In the genomic region with DNA sequence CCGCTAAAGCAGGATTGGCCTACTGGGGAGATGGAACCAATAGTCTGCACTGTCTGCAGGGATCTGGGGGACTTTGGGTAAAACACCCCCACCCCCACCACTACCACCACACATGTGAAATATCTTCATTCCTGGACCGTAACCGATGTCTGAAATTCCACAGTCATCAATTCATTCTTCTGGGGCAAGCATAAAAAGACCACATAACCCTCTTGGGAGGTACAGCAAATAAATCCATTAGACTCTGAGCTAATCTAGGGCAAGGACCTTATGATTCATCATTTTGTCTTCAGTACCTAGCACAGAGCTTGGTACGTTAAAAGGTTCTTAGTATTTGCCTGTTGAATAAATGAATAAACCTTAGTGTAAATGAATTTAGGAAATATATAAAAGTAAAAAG, we compare ENCODE assay signal across 31 cellular contexts.
"Had no signal": no experiment of that assay in that cellular context is flagged by ENCODE, and none has a peak within 500 bp of the region (broad histone marks: within the 10 kb centered on the region; RNA-seq: fewer than 3 reads in every experiment).

No MANE protein-coding gene starts in this region.

- H3K27me3 ChIP-seq: adrenal gland, breast epithelium, neutrophil, vagina had no signal

- H3K4me1 Mint-ChIP-seq: activated CD4-positive, alpha-beta T cell treated with anti-CD3 and anti-CD28 coated beads for 36 hours; activated naive CD8-positive, alpha-beta T cell treated with anti-CD3 and anti-CD28 coated beads for 36 hours; central memory CD8-positive, alpha-beta T cell; naive B cell; nephron progenitor cell; stimulated activated effector memory CD8-positive, alpha-beta T cell treated with anti-CD3 and anti-CD28 coated beads, Interleukin-12 subunit alpha, Interleukin-12 subunit beta, amount 100 ng/mL, for 72 hours; T-cell had no signal

- ATAC-seq: activated CD4-positive, alpha-beta T cell treated with anti-CD3 and anti-CD28 coated beads for 36 hours; activated CD8-positive, alpha-beta memory T cell treated with anti-CD3 and anti-CD28 coated beads, Interleukin-2, amount 10 ng/mL, durations not matched to agents 7 days and 5 days; activated CD8-positive, alpha-beta T cell treated with anti-CD3 and anti-CD28 coated beads, Interleukin-2, amount 10 ng/mL, durations not matched to agents 7 days and 5 days; activated T-cell treated with anti-CD3 and anti-CD28 coated beads, Interleukin-2, amount 50 U/mL, for 72 hours; esophagus mucosa; left cardiac atrium; psoas muscle; right cardiac atrium; stimulated activated effector memory CD8-positive, alpha-beta T cell treated with anti-CD3 and anti-CD28 coated beads, Interleukin-12 subunit alpha, Interleukin-12 subunit beta, amount 100 ng/mL, for 72 hours; T-cell had no signal

- H3K79me2 ChIP-seq: parathyroid adenoma had no signal

- H3K27ac ChIP-seq: adrenal gland, breast epithelium, neutrophil, parathyroid adenoma, psoas muscle, thoracic aorta, vagina had no signal

- H3K9me3 ChIP-seq: adrenal gland, breast epithelium, neutrophil, psoas muscle, thoracic aorta, vagina had no signal

- H3K27ac Mint-ChIP-seq: activated CD4-positive, alpha-beta T cell treated with anti-CD3 and anti-CD28 coated beads for 36 hours; activated CD8-positive, alpha-beta memory T cell treated with anti-CD3 and anti-CD28 coated beads, Interleukin-2, amount 10 ng/mL, durations not matched to agents 7 days and 5 days; activated CD8-positive, alpha-beta T cell treated with anti-CD3 and anti-CD28 coated beads, Interleukin-2, amount 10 ng/mL, durations not matched to agents 7 days and 5 days; activated naive CD4-positive, alpha-beta T cell treated with anti-CD3 and anti-CD28 coated beads for 36 hours; activated naive CD8-positive, alpha-beta T cell treated with anti-CD3 and anti-CD28 coated beads for 36 hours; activated T-cell treated with anti-CD3 and anti-CD28 coated beads, Interleukin-2, amount 50 U/mL, for 72 hours; dendritic cell treated with granulocyte-macrophage colony-stimulating factor and Interleukin-4, amounts not matched to agents 40 ng/mL and 50 ng/mL, for 4 days; endodermal cell; naive B cell; nephron progenitor cell; stimulated activated effector memory CD8-positive, alpha-beta T cell treated with anti-CD3 and anti-CD28 coated beads, Interleukin-12 subunit alpha, Interleukin-12 subunit beta, amount 100 ng/mL, for 72 hours; stimulated activated naive CD8-positive, alpha-beta T cell treated with anti-CD3 and anti-CD28 coated beads, Interleukin-15, Interleukin-2, amounts not matched to agents 100 ng/mL and 50 ng/mL, for 24 hours; T-cell; T-helper 2 cell treated with Interferon-gamma antibody and Interleukin-4, amounts not matched to agents 5 μg/mL and 100 μg/mL, for 36 hours; type B pancreatic cell had no signal

- H3K9me3 Mint-ChIP-seq: stimulated activated naive CD8-positive, alpha-beta T cell treated with anti-CD3 and anti-CD28 coated beads, Interleukin-15, Interleukin-2, amounts not matched to agents 100 ng/mL and 50 ng/mL, for 24 hours had no signal

- H3K36me3 ChIP-seq: adrenal gland, breast epithelium, neutrophil, thoracic aorta, vagina had no signal

- DNase-seq: activated CD4-positive, alpha-beta T cell treated with anti-CD3 and anti-CD28 coated beads for 36 hours; activated CD4-positive, CD25-positive, alpha-beta regulatory T cell; activated CD8-positive, alpha-beta memory T cell treated with anti-CD3 and anti-CD28 coated beads, Interleukin-2, amount 10 ng/mL, durations not matched to agents 7 days and 5 days; activated CD8-positive, alpha-beta T cell treated with anti-CD3 and anti-CD28 coated beads, Interleukin-2, amount 10 ng/mL, durations not matched to agents 7 days and 5 days; activated naive CD4-positive, alpha-beta T cell treated with anti-CD3 and anti-CD28 coated beads for 36 hours; activated naive CD8-positive, alpha-beta T cell treated with anti-CD3 and anti-CD28 coated beads for 36 hours; activated T-cell treated with anti-CD3 and anti-CD28 coated beads, Interleukin-2, amount 50 U/mL, for 72 hours; adrenal gland; aorta; endodermal cell; islet precursor cell; left cardiac atrium; mammary epithelial cell; naive B cell; nephron progenitor cell; psoas muscle; right cardiac atrium; stimulated activated CD4-positive, alpha-beta T cell treated with anti-CD3 and anti-CD28 coated beads, Interleukin-2, amount 100 ng/mL, for 48 hours; T-cell had no signal

- H3K36me3 Mint-ChIP-seq: activated CD8-positive, alpha-beta memory T cell treated with anti-CD3 and anti-CD28 coated beads, Interleukin-2, amount 10 ng/mL, durations not matched to agents 7 days and 5 days; activated naive CD8-positive, alpha-beta T cell treated with anti-CD3 and anti-CD28 coated beads for 36 hours; stimulated activated effector memory CD8-positive, alpha-beta T cell treated with anti-CD3 and anti-CD28 coated beads, Interleukin-12 subunit alpha, Interleukin-12 subunit beta, amount 100 ng/mL, for 72 hours; T-cell; type B pancreatic cell had no signal

- H3K4me3 Mint-ChIP-seq: activated CD4-positive, alpha-beta T cell treated with anti-CD3 and anti-CD28 coated beads for 36 hours; activated CD8-positive, alpha-beta memory T cell treated with anti-CD3 and anti-CD28 coated beads, Interleukin-2, amount 10 ng/mL, durations not matched to agents 7 days and 5 days; activated CD8-positive, alpha-beta T cell treated with anti-CD3 and anti-CD28 coated beads, Interleukin-2, amount 10 ng/mL, durations not matched to agents 7 days and 5 days; activated naive CD4-positive, alpha-beta T cell treated with anti-CD3 and anti-CD28 coated beads for 36 hours; activated naive CD8-positive, alpha-beta T cell treated with anti-CD3 and anti-CD28 coated beads for 36 hours; activated T-cell treated with anti-CD3 and anti-CD28 coated beads, Interleukin-2, amount 50 U/mL, for 72 hours; central memory CD8-positive, alpha-beta T cell; dendritic cell treated with granulocyte-macrophage colony-stimulating factor and Interleukin-4, amounts not matched to agents 40 ng/mL and 50 ng/mL, for 4 days; endodermal cell; naive B cell; nephron progenitor cell; stimulated activated effector memory CD8-positive, alpha-beta T cell treated with anti-CD3 and anti-CD28 coated beads, Interleukin-12 subunit alpha, Interleukin-12 subunit beta, amount 100 ng/mL, for 72 hours; stimulated activated naive CD8-positive, alpha-beta T cell treated with anti-CD3 and anti-CD28 coated beads, Interleukin-15, Interleukin-2, amounts not matched to agents 100 ng/mL and 50 ng/mL, for 24 hours; T-cell; T-helper 2 cell treated with Interferon-gamma antibody and Interleukin-4, amounts not matched to agents 5 μg/mL and 100 μg/mL, for 36 hours; type B pancreatic cell had no signal

- H3K4me3 ChIP-seq: adrenal gland, breast epithelium, psoas muscle, thoracic aorta, vagina had no signal

- H2AFZ ChIP-seq: parathyroid adenoma had no signal

- H3K4me1 ChIP-seq: adrenal gland, breast epithelium, parathyroid adenoma, psoas muscle, vagina had no signal

- H3K27me3 Mint-ChIP-seq: activated CD4-positive, alpha-beta T cell treated with anti-CD3 and anti-CD28 coated beads for 36 hours; activated CD8-positive, alpha-beta memory T cell treated with anti-CD3 and anti-CD28 coated beads, Interleukin-2, amount 10 ng/mL, durations not matched to agents 7 days and 5 days; dendritic cell treated with granulocyte-macrophage colony-stimulating factor and Interleukin-4, amounts not matched to agents 40 ng/mL and 50 ng/mL, for 4 days; naive B cell; stimulated activated naive CD8-positive, alpha-beta T cell treated with anti-CD3 and anti-CD28 coated beads, Interleukin-15, Interleukin-2, amounts not matched to agents 100 ng/mL and 50 ng/mL, for 24 hours had no signal

- H3K9ac ChIP-seq: parathyroid adenoma had no signal
